In the genomic region with DNA sequence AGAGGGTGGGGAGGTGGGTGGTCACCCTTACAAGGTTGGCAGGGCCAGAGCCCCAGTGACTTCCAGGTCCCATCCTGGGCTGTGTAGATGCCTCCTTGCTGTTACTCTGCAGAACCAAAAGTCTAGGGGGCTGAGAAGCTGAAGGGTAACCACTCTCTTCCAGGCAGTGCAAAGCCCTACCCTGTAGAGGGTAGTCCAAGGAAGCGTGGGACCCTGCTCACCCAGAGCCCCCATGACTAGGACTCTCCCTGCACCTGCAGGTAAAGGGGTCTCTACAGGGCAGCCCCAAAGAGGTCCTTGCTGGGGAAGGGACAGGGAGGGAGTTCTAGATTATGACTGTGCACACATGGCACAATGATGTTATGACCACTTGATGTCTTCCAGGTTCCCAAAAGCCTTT, we compare ENCODE assay signal across 23 cellular contexts. TPM values are rescaled to one million over a fixed set of nuclear protein-coding genes. Genes with fewer than 3 reads are reported as not detected.
DNase-seq lines count a peak whose midpoint lies in the region; ATAC-seq and TF ChIP-seq lines count a peak whose summit lies in the region.
"Had no signal": no experiment of that assay in that cellular context is flagged by ENCODE, and none has a peak within 500 bp of the region (broad histone marks: within the 10 kb centered on the region; RNA-seq: fewer than 3 reads in every experiment).

No MANE protein-coding gene starts in this region.

- no peak overlapping the region for H3K56ac ChIP-seq in H9 (ENCODE audit: insufficient read length, low read depth, low read length)

- H3K9me3 ChIP-seq in H9 (ENCODE audit: control insufficient read depth, low read depth, low read length) = no peaks in the 10 kb centered on the region

- H2BK5ac ChIP-seq in H9 (ENCODE audit: insufficient read length, low read length) = no peak overlapping the region

- no peak overlapping the region for H2BK20ac ChIP-seq in H9 (ENCODE audit: low read depth, low read length, poor library complexity, severe bottlenecking)

- no peak overlapping the region for H4K5ac ChIP-seq in H9 (ENCODE audit: insufficient read length, low read depth, low read length)

- H3K23ac ChIP-seq in H9 (ENCODE audit: insufficient read length, low read depth, low read length) = no peak overlapping the region

- no peaks in the 10 kb centered on the region for H3K27me3 ChIP-seq in H9 (ENCODE audit: insufficient read depth, low read length)
- H3K27me3 ChIP-seq in dorsolateral prefrontal cortex = no peaks in the 10 kb centered on the region

- WGBS in H9 (ENCODE audit: extremely low coverage, insufficient read length, low lambda C conversion rate) = no CpG with 5 or more reads among the region's 1 CpG

- H3K79me2 ChIP-seq in H9 (ENCODE audit: insufficient read depth, low read length) = peaks cover 2% of the 10 kb centered on the region; the same call in 1 of the 2 replicates

- H4K91ac ChIP-seq in H9 (ENCODE audit: insufficient read length, low read depth, low read length) = peak overlapping the region; percentile 32

- no peak overlapping the region for H2AFZ ChIP-seq in H9 (ENCODE audit: low read length)
- H2AFZ ChIP-seq: GM23338 had no signal

- H3K36me3 Mint-ChIP-seq in activated CD4-positive, alpha-beta T cell treated with anti-CD3 and anti-CD28 coated beads, Interleukin-2, amount 10 ng/mL, durations not matched to agents 24 days and 14 days (ENCODE audit: low read depth) = peaks cover 70% of the 10 kb centered on the region
- H3K36me3 Mint-ChIP-seq in activated CD4-positive, alpha-beta T cell treated with anti-CD3 and anti-CD28 coated beads, Interleukin-2, amount 10 ng/mL, durations not matched to agents 7 days and 5 days (ENCODE audit: low read depth) = peaks cover 51% of the 10 kb centered on the region
- H3K36me3 Mint-ChIP-seq in H9 (ENCODE audit: insufficient read depth in 1 of 3, low read depth in 3 of 3) = peaks cover 12 to 61% (median 45%) of the 10 kb centered on the region in 3 experiments; a peak in 6 of 7 replicates
- peaks cover 29 to 38% of the 10 kb centered on the region in 2 donors for H3K36me3 Mint-ChIP-seq in stimulated activated naive B cell treated with anti-CD40 and anti-IgM and Interleukin-4, amounts not matched to agents 10 μg/mL and 1 μg/mL and 100 μg/mL, for 72 hours

- POLR2A ChIA-PET in activated CD4-positive, alpha-beta T cell treated with anti-CD3 and anti-CD28 coated beads, Interleukin-2, amount 10 ng/mL, durations not matched to agents 7 days and 5 days (lab: Charles Lee) = no interaction called here

- H3K4ac ChIP-seq in H9 (ENCODE audit: low read depth, low read length) = no peak overlapping the region

- peak overlapping the region; percentile 70 for H3K27ac Mint-ChIP-seq in activated CD4-positive, alpha-beta T cell treated with anti-CD3 and anti-CD28 coated beads, Interleukin-2, amount 10 ng/mL, durations not matched to agents 24 days and 14 days
- H3K27ac Mint-ChIP-seq in activated CD4-positive, alpha-beta T cell treated with anti-CD3 and anti-CD28 coated beads, Interleukin-2, amount 10 ng/mL, durations not matched to agents 7 days and 5 days = no peak overlapping the region
- H3K27ac Mint-ChIP-seq in H9 = no peak overlapping the region
- peak overlapping the region; percentile 25 for H3K27ac Mint-ChIP-seq in stimulated activated naive B cell treated with anti-CD40 and anti-IgM and Interleukin-4, amounts not matched to agents 10 μg/mL and 1 μg/mL and 100 μg/mL, for 72 hours
- H3K27ac Mint-ChIP-seq: GM23338 had no signal

- peaks cover 51% of the 10 kb centered on the region for H3K4me1 Mint-ChIP-seq in activated CD4-positive, alpha-beta T cell treated with anti-CD3 and anti-CD28 coated beads, Interleukin-2, amount 10 ng/mL, durations not matched to agents 24 days and 14 days
- H3K4me1 Mint-ChIP-seq in activated CD4-positive, alpha-beta T cell treated with anti-CD3 and anti-CD28 coated beads, Interleukin-2, amount 10 ng/mL, durations not matched to agents 7 days and 5 days = peaks cover 31% of the 10 kb centered on the region
- peaks cover 0 to 2% of the 10 kb centered on the region in 2 experiments; a peak in 1 of 4 replicates for H3K4me1 Mint-ChIP-seq in H9
- peaks cover 8 to 18% of the 10 kb centered on the region in 2 donors for H3K4me1 Mint-ChIP-seq in stimulated activated naive B cell treated with anti-CD40 and anti-IgM and Interleukin-4, amounts not matched to agents 10 μg/mL and 1 μg/mL and 100 μg/mL, for 72 hours
- H3K4me1 Mint-ChIP-seq: GM23338 had no signal

- H3K9ac ChIP-seq in H9 (ENCODE audit: extremely low read depth, insufficient read length, low read length) = no peak overlapping the region
- H3K9ac ChIP-seq: KMS-11 had no signal

- H3K23me2 ChIP-seq in H9 (ENCODE audit: insufficient read length, low read depth, low read length, poor library complexity, severe bottlenecking) = no peaks in the 10 kb centered on the region

- intact Hi-C loops in activated CD4-positive, alpha-beta T cell treated with anti-CD3 and anti-CD28 coated beads, Interleukin-2, amount 10 ng/mL, durations not matched to agents 24 days and 14 days (cut with micrococcal nuclease) = no loop called here
- intact Hi-C loops in dorsolateral prefrontal cortex (cut with DNase I) = no loop called here
- intact Hi-C loops in Right ventricle myocardium superior (cut with DNase I) = no loop called here

- no peaks in the 10 kb centered on the region for H4K20me1 ChIP-seq in H9 (ENCODE audit: control insufficient read depth, insufficient read depth, insufficient read length)

- H2BK15ac ChIP-seq in H9 (ENCODE audit: low read depth, low read length) = no peak overlapping the region

- CTCF ChIA-PET in activated CD4-positive, alpha-beta T cell treated with anti-CD3 and anti-CD28 coated beads, Interleukin-2, amount 10 ng/mL, durations not matched to agents 7 days and 5 days (lab: Charles Lee) = no interaction called here

- H3K4me3 ChIP-seq in dorsolateral prefrontal cortex = no peak overlapping the region
- H3K4me3 ChIP-seq: GM23338 had no signal

- no peak overlapping the region for H3T11ph ChIP-seq in H9 (ENCODE audit: low read length)

- no peaks in the 10 kb centered on the region for H3K27me3 Mint-ChIP-seq in activated CD4-positive, alpha-beta T cell treated with anti-CD3 and anti-CD28 coated beads, Interleukin-2, amount 10 ng/mL, durations not matched to agents 24 days and 14 days
- no peaks in the 10 kb centered on the region for H3K27me3 Mint-ChIP-seq in activated CD4-positive, alpha-beta T cell treated with anti-CD3 and anti-CD28 coated beads, Interleukin-2, amount 10 ng/mL, durations not matched to agents 7 days and 5 days
- H3K27me3 Mint-ChIP-seq in H9 (ENCODE audit: low read depth) = no peaks in the 10 kb centered on the region
- H3K27me3 Mint-ChIP-seq in stimulated activated naive B cell treated with anti-CD40 and anti-IgM and Interleukin-4, amounts not matched to agents 10 μg/mL and 1 μg/mL and 100 μg/mL, for 72 hours = no peaks in the 10 kb centered on the region

- H3K18ac ChIP-seq in H9 (ENCODE audit: insufficient read length, low read depth, low read length) = no peak overlapping the region

- peaks cover 4% of the 10 kb centered on the region for H3K79me1 ChIP-seq in H9 (ENCODE audit: insufficient read depth, low read depth, low read length, poor library complexity, severe bottlenecking)

- H3K4me1 ChIP-seq in H9 (ENCODE audit: insufficient read depth, low read length) = no peaks in the 10 kb centered on the region

- H3K4me2 ChIP-seq in H9 (ENCODE audit: insufficient read depth, insufficient read length, low read length) = no peak overlapping the region
- H3K4me2 ChIP-seq: GM23338, KMS-11 had no signal

- ATAC-seq in stimulated activated naive B cell treated with anti-CD40 and anti-IgM and Interleukin-4, amounts not matched to agents 10 μg/mL and 1 μg/mL and 100 μg/mL, for 72 hours (replicated peaks) = no peak
- ATAC-seq in Right ventricle myocardium superior (ENCODE audit: poor library complexity) = no peak
- ATAC-seq: GM23338, HCT116 had no signal

- H2BK12ac ChIP-seq in H9 (ENCODE audit: insufficient read length, low read depth, low read length) = no peak overlapping the region

- H2AK5ac ChIP-seq in H9 (ENCODE audit: insufficient read length, low read length) = no peak overlapping the region

- TF ChIP-seq CTCF in H9 (conservative IDR thresholded peaks at IDR 0.05) (no peak), dorsolateral prefrontal cortex (IDR thresholded peaks at IDR 0.05 in 54 of 56, conservative IDR thresholded peaks at IDR 0.05 in 2 of 56; ENCODE audit: low read depth in 1 of 56, partially characterized antibody in 56 of 56) (no peak)

- no peak overlapping the region for H3K4me3 Mint-ChIP-seq in activated CD4-positive, alpha-beta T cell treated with anti-CD3 and anti-CD28 coated beads, Interleukin-2, amount 10 ng/mL, durations not matched to agents 24 days and 14 days
- H3K4me3 Mint-ChIP-seq in activated CD4-positive, alpha-beta T cell treated with anti-CD3 and anti-CD28 coated beads, Interleukin-2, amount 10 ng/mL, durations not matched to agents 7 days and 5 days = no peak overlapping the region
- no peak overlapping the region for H3K4me3 Mint-ChIP-seq in H9
- no peak overlapping the region for H3K4me3 Mint-ChIP-seq in stimulated activated naive B cell treated with anti-CD40 and anti-IgM and Interleukin-4, amounts not matched to agents 10 μg/mL and 1 μg/mL and 100 μg/mL, for 72 hours
- H3K4me3 Mint-ChIP-seq: GM23338 had no signal

- H3K9me3 Mint-ChIP-seq in activated CD4-positive, alpha-beta T cell treated with anti-CD3 and anti-CD28 coated beads, Interleukin-2, amount 10 ng/mL, durations not matched to agents 24 days and 14 days = no peaks in the 10 kb centered on the region
- no peaks in the 10 kb centered on the region for H3K9me3 Mint-ChIP-seq in activated CD4-positive, alpha-beta T cell treated with anti-CD3 and anti-CD28 coated beads, Interleukin-2, amount 10 ng/mL, durations not matched to agents 7 days and 5 days
- H3K9me3 Mint-ChIP-seq in H9 = no peaks in the 10 kb centered on the region
- H3K9me3 Mint-ChIP-seq in stimulated activated naive B cell treated with anti-CD40 and anti-IgM and Interleukin-4, amounts not matched to agents 10 μg/mL and 1 μg/mL and 100 μg/mL, for 72 hours = no peaks in the 10 kb centered on the region
- H3K9me3 Mint-ChIP-seq: GM23338 had no signal

- no peak overlapping the region for H3K14ac ChIP-seq in H9 (ENCODE audit: insufficient read depth, low read length)

- H2BK120ac ChIP-seq in H9 (ENCODE audit: low read depth, low read length, poor library complexity, severe bottlenecking) = no peak overlapping the region

- DNase-seq in activated CD4-positive, alpha-beta T cell treated with anti-CD3 and anti-CD28 coated beads, Interleukin-2, amount 10 ng/mL, durations not matched to agents 24 days and 14 days = no peak
- DNase-seq in activated CD4-positive, alpha-beta T cell treated with anti-CD3 and anti-CD28 coated beads, Interleukin-2, amount 10 ng/mL, durations not matched to agents 7 days and 5 days = no peak
- DNase-seq in H9 (no peak), dorsolateral prefrontal cortex (no peak), Right ventricle myocardium superior (no peak), NCI-H1048 (lab: John Stamatoyannopoulos, UW) (no peak), DMS53 (lab: John Stamatoyannopoulos, UW) (no peak)
- no peak for DNase-seq in stimulated activated naive B cell treated with anti-CD40 and anti-IgM and Interleukin-4, amounts not matched to agents 10 μg/mL and 1 μg/mL and 100 μg/mL, for 72 hours
- DNase-seq: AML-193, DMS153, GF-D8, MV-4-11, NCI-H1417, NCI-H187, NCI-H2107, NCI-H510A, NCI-H748 treated with DMSO at 0.1 percent for 48 hours, SHP77 had no signal

- no peak overlapping the region for H4K8ac ChIP-seq in H9 (replicated peaks; ENCODE audit: insufficient read length, low read depth, low read length)

- no peak overlapping the region for H3K27ac ChIP-seq in H9 (ENCODE audit: insufficient read length, low read depth, low read length)
- H3K27ac ChIP-seq in dorsolateral prefrontal cortex = peak overlapping the region in 51 of 59 donors; percentile 17 to 83 (median 71)
- H3K27ac ChIP-seq: 22Rv1, HL-60, KMS-11 had no signal

RNA-seq across cellular contexts. Expression of gene GHRL, which starts 14.2 kb away (rescaled TPM):
- total RNA-seq in activated CD4-positive, alpha-beta T cell treated with anti-CD3 and anti-CD28 coated beads, Interleukin-2, amount 10 ng/mL, durations not matched to agents 24 days and 14 days = 0.43 and 1.3 TPM in 2 replicates
- total RNA-seq in activated CD4-positive, alpha-beta T cell treated with anti-CD3 and anti-CD28 coated beads, Interleukin-2, amount 10 ng/mL, durations not matched to agents 7 days and 5 days = under 1 TPM; 0.30 to 0.56 TPM
- total RNA-seq in H9 (2021) (1.3 TPM in 1 of 2 replicates, not detected in the other), dorsolateral prefrontal cortex (1 to 10 TPM in 72 of 120 experiments, under 1 TPM in 24, not detected in 24; 0.32 to 6.7 (median 1.6) TPM), Right ventricle myocardium superior (not detected)
- total RNA-seq: GM23338 had no signal

RNA-seq across cellular contexts. Expression of gene TATDN2, which starts 30.2 kb away (rescaled TPM):
- 70.9 and 74.4 TPM in 2 replicates for total RNA-seq in activated CD4-positive, alpha-beta T cell treated with anti-CD3 and anti-CD28 coated beads, Interleukin-2, amount 10 ng/mL, durations not matched to agents 24 days and 14 days
- 10 to 100 TPM; 72.3 to 78.4 TPM for total RNA-seq in activated CD4-positive, alpha-beta T cell treated with anti-CD3 and anti-CD28 coated beads, Interleukin-2, amount 10 ng/mL, durations not matched to agents 7 days and 5 days
- total RNA-seq in H9 (2021) = 34.4 and 34.5 TPM in 2 replicates
- 10 to 100 TPM; 28.5 to 54.1 (median 41.6) TPM for total RNA-seq in dorsolateral prefrontal cortex
- 16.4 TPM for total RNA-seq in Right ventricle myocardium superior

RNA-seq across cellular contexts. Expression of gene SEC13, which starts 42.4 kb away (rescaled TPM):
- total RNA-seq in activated CD4-positive, alpha-beta T cell treated with anti-CD3 and anti-CD28 coated beads, Interleukin-2, amount 10 ng/mL, durations not matched to agents 24 days and 14 days = 128 and 131 TPM in 2 replicates
- 10 to 100 TPM; 81.3 to 85.5 TPM for total RNA-seq in activated CD4-positive, alpha-beta T cell treated with anti-CD3 and anti-CD28 coated beads, Interleukin-2, amount 10 ng/mL, durations not matched to agents 7 days and 5 days
- total RNA-seq in H9 (2021) (131 TPM in 2 replicates), dorsolateral prefrontal cortex (10 to 100 TPM; 42.9 to 78.5 (median 62.1) TPM), Right ventricle myocardium superior (50.2 TPM)

Comparison
In these comparisons a context has a peak if more than half of its experiments do, and no peak if none do; other contexts are left out.
1. H3K27ac Mint-ChIP-seq: peak in activated CD4-positive, alpha-beta T cell treated with anti-CD3 and anti-CD28 coated beads, Interleukin-2, amount 10 ng/mL, durations not matched to agents 24 days and 14 days (single experiment) and stimulated activated naive B cell treated with anti-CD40 and anti-IgM and Interleukin-4, amounts not matched to agents 10 μg/mL and 1 μg/mL and 100 μg/mL, for 72 hours (single experiment); none in activated CD4-positive, alpha-beta T cell treated with anti-CD3 and anti-CD28 coated beads, Interleukin-2, amount 10 ng/mL, durations not matched to agents 7 days and 5 days (single experiment) and H9 (0 of 3).